14 cellular contexts compared by ENCODE assay signal in the genomic region with DNA sequence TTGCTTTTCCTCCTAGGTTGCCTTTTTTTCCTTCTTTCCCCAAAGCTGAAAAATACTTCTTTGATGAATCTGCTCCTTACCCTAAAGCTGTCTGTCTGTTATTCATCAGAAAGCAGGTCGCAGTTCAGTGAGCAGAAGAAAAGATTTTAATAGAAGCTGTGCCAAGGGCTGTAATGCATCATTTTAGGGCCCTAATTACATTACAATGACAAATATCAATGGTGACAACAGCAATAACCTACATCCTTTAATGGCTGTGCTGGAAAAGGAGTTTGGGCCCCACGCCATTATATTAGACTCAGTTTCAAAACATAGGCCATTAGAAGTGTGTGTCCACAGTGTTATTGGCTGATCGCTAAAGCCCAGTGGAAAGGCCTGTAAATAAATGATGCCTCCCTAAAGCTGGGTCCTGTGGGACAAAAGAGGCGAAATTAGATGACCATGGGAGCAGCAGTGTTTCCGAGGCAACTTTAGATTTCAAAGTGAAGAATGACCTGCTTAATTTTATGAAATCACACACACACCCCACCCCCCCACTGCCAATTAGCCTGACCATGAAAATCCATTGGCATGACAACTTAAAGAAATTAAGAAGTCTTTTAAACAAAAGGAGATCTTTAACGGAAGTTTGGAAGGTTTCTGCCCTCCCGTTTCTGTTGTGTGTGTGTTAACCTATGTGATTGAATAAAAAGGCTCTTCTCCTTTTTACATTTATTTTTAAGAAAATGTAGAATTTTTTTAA. TPM values are rescaled to one million over a fixed set of nuclear protein-coding genes. Genes with fewer than 3 reads are reported as not detected.
A peak's percentile ranks its signal among the peaks of the same experiment; 100 is the strongest.
DNase-seq lines count a peak whose midpoint lies in the region; FAIRE-seq and TF ChIP-seq lines count a peak whose summit lies in the region.
"Had no signal": no experiment of that assay in that cellular context is flagged by ENCODE, and none has a peak within 500 bp of the region (broad histone marks: within the 10 kb centered on the region; RNA-seq: fewer than 3 reads in every experiment).

No MANE protein-coding gene starts in this region.

- 58 to 81% methylated on average over 6 to 7 of the region's 7 CpGs for WGBS in transverse colon (ENCODE audit: low coverage in 1 of 2), 2 donors

- peaks cover 41% of the 10 kb centered on the region for H3K4me1 ChIP-seq in SJSA1 (replicated peaks)
- H3K4me1 ChIP-seq in transverse colon: peaks cover 6 to 35% (median 16%) of the 10 kb centered on the region in 4 donors

- no peak for TF ChIP-seq EP300 in transverse colon (IDR thresholded peaks at IDR 0.05; ENCODE audit: low read depth)

- H3K4me3 ChIP-seq in SJSA1 (no peak overlapping the region), transverse colon (no peak overlapping the region)
- H3K4me3 ChIP-seq: Peyer's patch had no signal

- H3K27ac ChIP-seq in SJSA1: peak overlapping the region; percentile 45
- peak overlapping the region in 1 of 4 donors; percentile 13 for H3K27ac ChIP-seq in transverse colon
- H3K27ac ChIP-seq: Peyer's patch had no signal

- H3K36me3 ChIP-seq in SJSA1 (peaks cover 12% of the 10 kb centered on the region), transverse colon (no peaks in the 10 kb centered on the region)
- H3K36me3 ChIP-seq: Peyer's patch had no signal

- no peaks in the 10 kb centered on the region for H3K9me3 ChIP-seq in SJSA1 (replicated peaks)
- no peaks in the 10 kb centered on the region for H3K9me3 ChIP-seq in transverse colon
- H3K9me3 ChIP-seq: Peyer's patch had no signal

- FAIRE-seq in H54 (lab: Jason Lieb, UNC): peak; percentile 100
- FAIRE-seq: GM19239 had no signal

- H3K27me3 ChIP-seq in SJSA1 (replicated peaks): no peaks in the 10 kb centered on the region
- no peaks in the 10 kb centered on the region for H3K27me3 ChIP-seq in transverse colon
- H3K27me3 ChIP-seq: Peyer's patch had no signal

- in situ Hi-C loops in transverse colon (cut with MboI; ENCODE audit: low pct_ligation_motif_present in 1 of 4, low pct_unique_long_range_greater_than_20kb in 1 of 4, low sequenced_read_pairs in 3 of 4): no loop called here

- DNase-seq in A172 (ENCODE audit: low spot score) (peak; percentile 66), H54 (ENCODE audit: insufficient read length, low spot score) (no peak), SJSA1 (ENCODE audit: low read depth in 1 of 2, low spot score in 2 of 2) (peak in 1 of 2 experiments; percentile 20), glomerular visceral epithelial cell (ENCODE audit: extremely low spot score) (peak; percentile 82), transverse colon (no peak), activated T-cell treated with anti-CD3 and anti-CD28 coated beads for 4 hours (no peak), NCI-H2029 treated with DMSO at 0.1 percent for 48 hours (lab: John Stamatoyannopoulos, UW) (no peak)
- no peak for DNase-seq in stimulated activated CD8-positive, alpha-beta memory T cell treated with anti-CD3 and anti-CD28 coated beads, Interleukin-4, amount 100 ng/mL, for 48 hours
- DNase-seq: activated T-cell treated with anti-CD3 and anti-CD28 coated beads, Interleukin-2, amount 50 U/mL, for 48 hours; head of caudate nucleus; midbrain; NCI-H187 treated with DMSO at 0.1 percent for 48 hours; Peyer's patch had no signal

- no peak for TF ChIP-seq CTCF in transverse colon (IDR thresholded peaks at IDR 0.05)

- intact Hi-C loops in transverse colon (cut with DNase I; ENCODE audit: low total_unique reads): no loop called here

- TF ChIP-seq POLR2A in H54 (IDR thresholded peaks at IDR 0.05; ENCODE audit: low read depth, low read length) (no peak), transverse colon (IDR thresholded peaks at IDR 0.05) (no peak)

RNA-seq across cellular contexts. Expression of a gene that starts 38.4 kb away (rescaled TPM):
- total RNA-seq in A172 (2014; rRNA removed; shearing (Covaris generic)): 337 and 363 TPM in 2 replicates
- total RNA-seq in SJSA1 (2014; rRNA removed; shearing (Covaris generic)): 54.6 and 64.5 TPM in 2 replicates
- total RNA-seq in transverse colon: 10 to 100 TPM; 19.3 to 87.5 (median 41.5) TPM

Comparison
In these comparisons a context has a peak if more than half of its experiments do, and no peak if none do; other contexts are left out.
1. DNase-seq: peak in A172 (single experiment) and glomerular visceral epithelial cell (single experiment); none in H54 (single experiment), transverse colon (single experiment), activated T-cell treated with anti-CD3 and anti-CD28 coated beads for 4 hours (single experiment), NCI-H2029 treated with DMSO at 0.1 percent for 48 hours (single experiment) and stimulated activated CD8-positive, alpha-beta memory T cell treated with anti-CD3 and anti-CD28 coated beads, Interleukin-4, amount 100 ng/mL, for 48 hours (single experiment).